Comparison of ENCODE assay signal across 1 cellular context in genomic region chr2:53933329-53933728, GRCh38.
TF ChIP-seq lines count a peak whose summit lies in the region.

No MANE protein-coding gene starts in this region.

TF ChIP-seq in IMR-90, 13 proteins besides CTCF, POLR2A, EP300 and RAD21:
- TF ChIP-seq MAZ (IDR thresholded peaks at IDR 0.05; ENCODE audit: borderline replicate concordance, low read depth, low read length) (no peak), ELK1 (IDR thresholded peaks at IDR 0.05; ENCODE audit: borderline replicate concordance, low read depth, low read length) (no peak), MAFK (IDR thresholded peaks at IDR 0.05; ENCODE audit: low read depth, low read length) (no peak), CEBPB (IDR thresholded peaks at IDR 0.05; ENCODE audit: low read depth, low read length) (no peak), RFX5 (IDR thresholded peaks at IDR 0.05; ENCODE audit: low read depth, low read length) (no peak)
TF ChIP-seq in IMR-90: peak in this region for 0.
